ENCODE assay signal across 1 cellular context in the genomic region with DNA sequence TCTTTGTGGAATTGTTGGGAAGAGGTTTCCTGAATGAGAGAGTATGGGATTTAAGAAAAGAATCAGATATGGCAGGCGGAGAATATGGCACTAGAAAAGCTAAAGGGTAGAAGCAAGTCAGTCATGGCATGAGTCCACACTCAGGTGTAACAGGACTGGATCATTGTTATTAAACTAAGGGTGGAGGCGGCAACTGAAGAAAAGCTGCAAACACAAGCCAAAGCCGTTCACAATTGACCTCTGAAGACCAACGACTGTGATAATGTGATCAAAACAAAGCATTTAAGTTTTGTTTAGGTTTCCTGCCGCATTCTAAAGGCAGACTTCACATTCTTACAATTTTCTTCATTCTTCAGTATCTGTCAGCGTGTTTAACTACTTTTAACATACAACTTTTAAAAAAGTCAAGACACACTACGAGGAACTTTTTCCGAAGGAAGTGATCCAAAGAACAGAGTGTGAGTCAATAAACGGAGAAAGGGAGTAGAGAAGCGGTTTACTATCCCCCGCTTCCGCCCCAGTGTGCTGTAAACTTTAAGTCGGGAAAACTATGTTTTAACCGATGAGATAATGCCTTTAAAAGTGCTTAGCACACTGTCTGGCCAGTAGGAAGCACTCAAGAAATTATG.
A peak's percentile ranks its signal among the peaks of the same experiment; 100 is the strongest.
TF ChIP-seq lines count a peak whose summit lies in the region.

No MANE protein-coding gene starts in this region.

TF ChIP-seq in K562, 482 proteins besides CTCF, POLR2A, EP300 and RAD21 (continued from another document and continues in another):
- TF ChIP-seq, protein P1, sequence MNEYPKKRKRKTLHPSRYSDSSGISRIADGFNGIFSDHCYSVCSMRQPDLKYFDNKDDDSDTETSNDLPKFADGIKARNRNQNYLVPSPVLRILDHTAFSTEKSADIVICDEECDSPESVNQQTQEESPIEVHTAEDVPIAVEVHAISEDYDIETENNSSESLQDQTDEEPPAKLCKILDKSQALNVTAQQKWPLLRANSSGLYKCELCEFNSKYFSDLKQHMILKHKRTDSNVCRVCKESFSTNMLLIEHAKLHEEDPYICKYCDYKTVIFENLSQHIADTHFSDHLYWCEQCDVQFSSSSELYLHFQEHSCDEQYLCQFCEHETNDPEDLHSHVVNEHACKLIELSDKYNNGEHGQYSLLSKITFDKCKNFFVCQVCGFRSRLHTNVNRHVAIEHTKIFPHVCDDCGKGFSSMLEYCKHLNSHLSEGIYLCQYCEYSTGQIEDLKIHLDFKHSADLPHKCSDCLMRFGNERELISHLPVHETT (CRISPR knock-in tag; conservative IDR thresholded peaks at IDR 0.05 in 1 of 2, IDR thresholded peaks at IDR 0.05 in 1 of 2) = no peak
- no peak for TF ChIP-seq COPS2 (conservative IDR thresholded peaks at IDR 0.05)
- TF ChIP-seq U2AF2 (optimal IDR thresholded peaks at IDR 0.05; ENCODE audit: low read depth, low read length) = no peak
- TF ChIP-seq CC2D1A (IDR thresholded peaks at IDR 0.05) = peak; percentile 60; the same call in 1 of the 2 replicates
- TF ChIP-seq, protein P2, sequence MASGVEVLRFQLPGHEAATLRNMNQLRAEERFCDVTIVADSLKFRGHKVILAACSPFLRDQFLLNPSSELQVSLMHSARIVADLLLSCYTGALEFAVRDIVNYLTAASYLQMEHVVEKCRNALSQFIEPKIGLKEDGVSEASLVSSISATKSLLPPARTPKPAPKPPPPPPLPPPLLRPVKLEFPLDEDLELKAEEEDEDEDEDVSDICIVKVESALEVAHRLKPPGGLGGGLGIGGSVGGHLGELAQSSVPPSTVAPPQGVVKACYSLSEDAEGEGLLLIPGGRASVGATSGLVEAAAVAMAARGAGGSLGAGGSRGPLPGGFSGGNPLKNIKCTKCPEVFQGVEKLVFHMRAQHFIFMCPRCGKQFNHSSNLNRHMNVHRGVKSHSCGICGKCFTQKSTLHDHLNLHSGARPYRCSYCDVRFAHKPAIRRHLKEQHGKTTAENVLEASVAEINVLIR (CRISPR knock-in tag; IDR thresholded peaks at IDR 0.05) = no peak
- TF ChIP-seq SIN3A (IDR thresholded peaks at IDR 0.05; ENCODE audit: borderline replicate concordance in 2 of 2, control insufficient read depth in 1 of 2, low read depth in 2 of 2, low read length in 2 of 2) = no peak
- no peak for TF ChIP-seq MAX (CRISPR knock-in tag; IDR thresholded peaks at IDR 0.05)
- TF ChIP-seq FOXK2 (conservative IDR thresholded peaks at IDR 0.05 in 1 of 2, IDR thresholded peaks at IDR 0.05 in 1 of 2; ENCODE audit: low read depth in 2 of 2) = no peak
- no peak; the same call in 1 of the 2 replicates for TF ChIP-seq ZNF766 (CRISPR knock-in tag; conservative IDR thresholded peaks at IDR 0.05)
- TF ChIP-seq, protein P3, sequence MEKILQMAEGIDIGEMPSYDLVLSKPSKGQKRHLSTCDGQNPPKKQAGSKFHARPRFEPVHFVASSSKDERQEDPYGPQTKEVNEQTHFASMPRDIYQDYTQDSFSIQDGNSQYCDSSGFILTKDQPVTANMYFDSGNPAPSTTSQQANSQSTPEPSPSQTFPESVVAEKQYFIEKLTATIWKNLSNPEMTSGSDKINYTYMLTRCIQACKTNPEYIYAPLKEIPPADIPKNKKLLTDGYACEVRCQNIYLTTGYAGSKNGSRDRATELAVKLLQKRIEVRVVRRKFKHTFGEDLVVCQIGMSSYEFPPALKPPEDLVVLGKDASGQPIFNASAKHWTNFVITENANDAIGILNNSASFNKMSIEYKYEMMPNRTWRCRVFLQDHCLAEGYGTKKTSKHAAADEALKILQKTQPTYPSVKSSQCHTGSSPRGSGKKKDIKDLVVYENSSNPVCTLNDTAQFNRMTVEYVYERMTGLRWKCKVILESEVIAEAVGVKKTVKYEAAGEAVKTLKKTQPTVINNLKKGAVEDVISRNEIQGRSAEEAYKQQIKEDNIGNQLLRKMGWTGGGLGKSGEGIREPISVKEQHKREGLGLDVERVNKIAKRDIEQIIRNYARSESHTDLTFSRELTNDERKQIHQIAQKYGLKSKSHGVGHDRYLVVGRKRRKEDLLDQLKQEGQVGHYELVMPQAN (IDR thresholded peaks at IDR 0.05; ENCODE audit: borderline replicate concordance) = no peak
- TF ChIP-seq, protein P4, sequence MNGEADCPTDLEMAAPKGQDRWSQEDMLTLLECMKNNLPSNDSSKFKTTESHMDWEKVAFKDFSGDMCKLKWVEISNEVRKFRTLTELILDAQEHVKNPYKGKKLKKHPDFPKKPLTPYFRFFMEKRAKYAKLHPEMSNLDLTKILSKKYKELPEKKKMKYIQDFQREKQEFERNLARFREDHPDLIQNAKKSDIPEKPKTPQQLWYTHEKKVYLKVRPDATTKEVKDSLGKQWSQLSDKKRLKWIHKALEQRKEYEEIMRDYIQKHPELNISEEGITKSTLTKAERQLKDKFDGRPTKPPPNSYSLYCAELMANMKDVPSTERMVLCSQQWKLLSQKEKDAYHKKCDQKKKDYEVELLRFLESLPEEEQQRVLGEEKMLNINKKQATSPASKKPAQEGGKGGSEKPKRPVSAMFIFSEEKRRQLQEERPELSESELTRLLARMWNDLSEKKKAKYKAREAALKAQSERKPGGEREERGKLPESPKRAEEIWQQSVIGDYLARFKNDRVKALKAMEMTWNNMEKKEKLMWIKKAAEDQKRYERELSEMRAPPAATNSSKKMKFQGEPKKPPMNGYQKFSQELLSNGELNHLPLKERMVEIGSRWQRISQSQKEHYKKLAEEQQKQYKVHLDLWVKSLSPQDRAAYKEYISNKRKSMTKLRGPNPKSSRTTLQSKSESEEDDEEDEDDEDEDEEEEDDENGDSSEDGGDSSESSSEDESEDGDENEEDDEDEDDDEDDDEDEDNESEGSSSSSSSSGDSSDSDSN (IDR thresholded peaks at IDR 0.05; ENCODE audit: borderline replicate concordance in 1 of 2, low read depth in 2 of 2, low read length in 2 of 2) = peak in 1 of 2 experiments; percentile 54; a peak in 1 of 4 replicates
- no peak for TF ChIP-seq SRSF9 (IDR thresholded peaks at IDR 0.05; ENCODE audit: borderline replicate concordance, low read depth, low read length)
- no peak for TF ChIP-seq SRSF7 (optimal IDR thresholded peaks at IDR 0.05; ENCODE audit: low read depth, low read length)
- no peak for TF ChIP-seq ZNF121 (CRISPR knock-in tag; conservative IDR thresholded peaks at IDR 0.05)
- TF ChIP-seq HDAC1 (IDR thresholded peaks at IDR 0.05) = no peak
- no peak for TF ChIP-seq CBX2 (IDR thresholded peaks at IDR 0.05; ENCODE audit: insufficient read depth, low read length, poor library complexity, severe bottlenecking)
- no peak for TF ChIP-seq GTF2F1 (IDR thresholded peaks at IDR 0.05; ENCODE audit: low read depth, low read length)
- no peak for TF ChIP-seq SP1 (CRISPR knock-in tag; IDR thresholded peaks at IDR 0.05)
- no peak for TF ChIP-seq TARDBP (IDR thresholded peaks at IDR 0.05)
- no peak for TF ChIP-seq POLR2AphosphoS2 (IDR thresholded peaks at IDR 0.05; ENCODE audit: low read length)
- TF ChIP-seq ZNF318 (IDR thresholded peaks at IDR 0.05; ENCODE audit: borderline replicate concordance in 1 of 2, low read depth in 1 of 2) = no peak; a peak in 2 of 4 replicates
- TF ChIP-seq ZNF175 (CRISPR knock-in tag; IDR thresholded peaks at IDR 0.05; ENCODE audit: low read depth) = peak; percentile 54; the same call in 1 of the 2 replicates
- no peak for TF ChIP-seq TCF7L2 (IDR thresholded peaks at IDR 0.05; ENCODE audit: low read depth, low read length)
- peak; percentile 45; the same call in 1 of the 2 replicates for TF ChIP-seq SPI1 (IDR thresholded peaks at IDR 0.05; ENCODE audit: borderline replicate concordance, low read depth, low read length)
- TF ChIP-seq FIP1L1 (IDR thresholded peaks at IDR 0.05; ENCODE audit: low read depth, low read length, poor library complexity, severe bottlenecking) = no peak
- TF ChIP-seq IRF9 (tag; IDR thresholded peaks at IDR 0.05) = no peak
- TF ChIP-seq, protein P5, sequence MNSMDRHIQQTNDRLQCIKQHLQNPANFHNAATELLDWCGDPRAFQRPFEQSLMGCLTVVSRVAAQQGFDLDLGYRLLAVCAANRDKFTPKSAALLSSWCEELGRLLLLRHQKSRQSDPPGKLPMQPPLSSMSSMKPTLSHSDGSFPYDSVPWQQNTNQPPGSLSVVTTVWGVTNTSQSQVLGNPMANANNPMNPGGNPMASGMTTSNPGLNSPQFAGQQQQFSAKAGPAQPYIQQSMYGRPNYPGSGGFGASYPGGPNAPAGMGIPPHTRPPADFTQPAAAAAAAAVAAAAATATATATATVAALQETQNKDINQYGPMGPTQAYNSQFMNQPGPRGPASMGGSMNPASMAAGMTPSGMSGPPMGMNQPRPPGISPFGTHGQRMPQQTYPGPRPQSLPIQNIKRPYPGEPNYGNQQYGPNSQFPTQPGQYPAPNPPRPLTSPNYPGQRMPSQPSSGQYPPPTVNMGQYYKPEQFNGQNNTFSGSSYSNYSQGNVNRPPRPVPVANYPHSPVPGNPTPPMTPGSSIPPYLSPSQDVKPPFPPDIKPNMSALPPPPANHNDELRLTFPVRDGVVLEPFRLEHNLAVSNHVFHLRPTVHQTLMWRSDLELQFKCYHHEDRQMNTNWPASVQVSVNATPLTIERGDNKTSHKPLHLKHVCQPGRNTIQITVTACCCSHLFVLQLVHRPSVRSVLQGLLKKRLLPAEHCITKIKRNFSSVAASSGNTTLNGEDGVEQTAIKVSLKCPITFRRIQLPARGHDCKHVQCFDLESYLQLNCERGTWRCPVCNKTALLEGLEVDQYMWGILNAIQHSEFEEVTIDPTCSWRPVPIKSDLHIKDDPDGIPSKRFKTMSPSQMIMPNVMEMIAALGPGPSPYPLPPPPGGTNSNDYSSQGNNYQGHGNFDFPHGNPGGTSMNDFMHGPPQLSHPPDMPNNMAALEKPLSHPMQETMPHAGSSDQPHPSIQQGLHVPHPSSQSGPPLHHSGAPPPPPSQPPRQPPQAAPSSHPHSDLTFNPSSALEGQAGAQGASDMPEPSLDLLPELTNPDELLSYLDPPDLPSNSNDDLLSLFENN (IDR thresholded peaks at IDR 0.05; ENCODE audit: low read depth in 2 of 2, low read length in 2 of 2) = no peak
- TF ChIP-seq BRD4 (IDR thresholded peaks at IDR 0.05) = peak; percentile 67
- TF ChIP-seq ZNF311 (CRISPR knock-in tag; IDR thresholded peaks at IDR 0.05) = no peak
- TF ChIP-seq HNRNPH1 (optimal IDR thresholded peaks at IDR 0.05; ENCODE audit: low read depth, low read length) = no peak
- no peak for TF ChIP-seq SIN3B (IDR thresholded peaks at IDR 0.05; ENCODE audit: low read depth)
- 0 out of 2 replicates have a peak, but pooled peaks have one; percentile 21 for TF ChIP-seq TOE1 (IDR thresholded peaks at IDR 0.05; ENCODE audit: borderline replicate concordance)
- TF ChIP-seq TOE1 (CRISPR knock-in tag; IDR thresholded peaks at IDR 0.05; ENCODE audit: borderline replicate concordance, low read depth) = no peak
- TF ChIP-seq MYBL2 (IDR thresholded peaks at IDR 0.05; ENCODE audit: low read depth) = peak; percentile 67
- no peak for TF ChIP-seq MYBL2 (CRISPR knock-in tag; IDR thresholded peaks at IDR 0.05; ENCODE audit: borderline replicate concordance)
- TF ChIP-seq MAZ (CRISPR knock-in tag; conservative IDR thresholded peaks at IDR 0.05 in 1 of 2, IDR thresholded peaks at IDR 0.05 in 1 of 2) = no peak
- TF ChIP-seq DACH1 (IDR thresholded peaks at IDR 0.05; ENCODE audit: partially characterized antibody) = no peak
